In the genomic region with DNA sequence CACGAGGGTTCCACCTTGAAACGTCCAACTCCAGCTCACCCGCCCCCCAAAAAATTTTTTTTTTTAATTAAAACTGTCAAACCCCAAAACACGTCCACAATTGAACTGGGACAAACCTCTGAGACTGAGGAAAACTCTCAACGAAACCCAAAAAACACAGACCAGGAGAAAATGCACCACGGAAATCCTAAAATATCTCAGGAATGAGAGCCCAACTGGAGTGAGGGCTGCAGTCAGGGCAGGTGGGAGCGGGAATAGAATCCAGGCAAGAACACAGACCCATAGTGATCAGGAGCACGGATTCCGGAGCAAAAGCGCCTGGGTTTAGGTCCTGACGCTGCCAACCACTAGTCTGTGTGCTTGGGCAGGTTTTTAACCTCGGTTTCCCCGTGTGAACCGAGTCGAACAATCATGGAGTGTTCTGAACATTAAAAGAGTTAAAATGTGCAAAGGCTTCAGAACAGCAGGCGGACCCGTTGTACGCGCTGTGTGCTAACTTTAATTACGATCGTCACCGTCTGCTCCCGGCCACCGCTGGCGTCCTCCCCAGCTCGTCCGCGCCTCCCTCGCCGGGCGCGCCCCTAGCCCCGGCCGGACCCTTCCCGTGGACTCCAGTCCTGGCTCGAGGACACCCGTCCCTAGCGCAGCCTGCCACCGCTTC, we compare ENCODE assay signal across 8 cellular contexts. TPM values are rescaled to one million over a fixed set of nuclear protein-coding genes. Genes with fewer than 3 reads are reported as not detected.
DNase-seq lines count a peak whose midpoint lies in the region; ATAC-seq and TF ChIP-seq lines count a peak whose summit lies in the region.

No MANE protein-coding gene starts in this region.

- H3K36me3 ChIP-seq in CD8-positive, alpha-beta T cell (ENCODE audit: insufficient read depth, low read length), result no peaks in the 10 kb centered on the region
- H3K36me3 ChIP-seq in KMS-11 (ENCODE audit: insufficient read depth) (no peaks in the 10 kb centered on the region), adipocyte (ENCODE audit: control insufficient read depth, insufficient read depth, low read length, severe bottlenecking) (no peaks in the 10 kb centered on the region), gastrocnemius medialis (no peaks in the 10 kb centered on the region)

- H3K27ac ChIP-seq in CD8-positive, alpha-beta T cell (ENCODE audit: low read depth, low read length), result no peak overlapping the region
- H3K27ac ChIP-seq in KMS-11, result no peak overlapping the region
- peak overlapping the region; percentile 86 to 93 (median 92) for H3K27ac ChIP-seq in gastrocnemius medialis

- no peak for TF ChIP-seq CTCF in CD8-positive, alpha-beta T cell (IDR thresholded peaks at IDR 0.05)
- TF ChIP-seq CTCF in KMS-11 (conservative IDR thresholded peaks at IDR 0.05; ENCODE audit: low read depth, low read length) (no peak), gastrocnemius medialis (IDR thresholded peaks at IDR 0.05 in 4 of 5, conservative IDR thresholded peaks at IDR 0.05 in 1 of 5) (peak in 1 of 5 experiments; percentile 38)

- no peaks in the 10 kb centered on the region for H3K36me3 Mint-ChIP-seq in CD8-positive, alpha-beta T cell

- peak; percentile 31 for ATAC-seq in CD8-positive, alpha-beta T cell
- ATAC-seq in GM19455 (IDR thresholded peaks at IDR 0.05; ENCODE audit: unreplicated experiment), result peak; percentile 18
- ATAC-seq in gastrocnemius medialis, result peak; percentile 71 to 75

- no peaks in the 10 kb centered on the region for H3K79me2 ChIP-seq in KMS-11 (ENCODE audit: insufficient read depth, low read depth)

- peaks cover 1% of the 10 kb centered on the region for H3K9me3 Mint-ChIP-seq in CD8-positive, alpha-beta T cell

- no peak for DNase-seq in CD8-positive, alpha-beta T cell
- DNase-seq in adipocyte (ENCODE audit: low read depth) (peak; percentile 62), hepatic stellate cell (ENCODE audit: low spot score) (peak; percentile 25), gastrocnemius medialis (peak; percentile 18 to 59), NCI-H1436 treated with DMSO at 0.1 percent for 48 hours (lab: John Stamatoyannopoulos, UW) (no peak)
- no peak for DNase-seq in activated CD4-positive, alpha-beta T cell treated with anti-CD3 and anti-CD28 coated beads, Interleukin-2, amount 50 U/mL, for 4 hours

- no peaks in the 10 kb centered on the region for H3K9me3 ChIP-seq in CD8-positive, alpha-beta T cell (ENCODE audit: low read length)
- H3K9me3 ChIP-seq in adipocyte (ENCODE audit: control insufficient read depth, low read length) (no peaks in the 10 kb centered on the region), gastrocnemius medialis (no peaks in the 10 kb centered on the region)

- H2AFZ ChIP-seq in KMS-11 (ENCODE audit: low read depth), result peak overlapping the region; percentile 54

- H3K9ac ChIP-seq in KMS-11 (no peak overlapping the region), adipocyte (ENCODE audit: low read length) (peak overlapping the region; percentile 93)

- H3K4me2 ChIP-seq in KMS-11, result peak overlapping the region; percentile 66

- H3K4me3 ChIP-seq in CD8-positive, alpha-beta T cell (ENCODE audit: low read depth, low read length), result peak overlapping the region; percentile 28
- H3K4me3 ChIP-seq in KMS-11 (IDR thresholded peaks at IDR 0.05; ENCODE audit: insufficient read depth, low read depth, low read length) (no peak overlapping the region), adipocyte (ENCODE audit: low read length) (peak overlapping the region; percentile 90), gastrocnemius medialis (peak overlapping the region; percentile 78 to 86 (median 80))

- peak overlapping the region; percentile 69 for H3K4me3 Mint-ChIP-seq in CD8-positive, alpha-beta T cell

- TF ChIP-seq POLR2A in gastrocnemius medialis (IDR thresholded peaks at IDR 0.05), result no peak

- H3K4me1 ChIP-seq in CD8-positive, alpha-beta T cell (ENCODE audit: insufficient read depth, low read length), result peaks cover 5% of the 10 kb centered on the region
- H3K4me1 ChIP-seq in KMS-11 (ENCODE audit: low read depth, poor library complexity, severe bottlenecking) (peaks cover 4% of the 10 kb centered on the region), adipocyte (ENCODE audit: control insufficient read depth, insufficient read depth, low read length) (peaks cover 22% of the 10 kb centered on the region), gastrocnemius medialis (peaks cover 34 to 35% of the 10 kb centered on the region in 2 donors)

- H3K4me1 Mint-ChIP-seq in CD8-positive, alpha-beta T cell (ENCODE audit: low read depth), result peaks cover 12% of the 10 kb centered on the region

- peaks cover 64% of the 10 kb centered on the region for H3K27me3 Mint-ChIP-seq in CD8-positive, alpha-beta T cell (ENCODE audit: low read depth)

- H4K20me1 ChIP-seq in KMS-11 (ENCODE audit: insufficient read depth), result no peaks in the 10 kb centered on the region

- peaks cover 20% of the 10 kb centered on the region for H3K27me3 ChIP-seq in CD8-positive, alpha-beta T cell (ENCODE audit: insufficient read depth, low read length)
- H3K27me3 ChIP-seq in KMS-11 (ENCODE audit: insufficient read depth, low read depth) (peaks cover 3% of the 10 kb centered on the region; the same call in 1 of the 2 replicates), adipocyte (replicated peaks; ENCODE audit: control insufficient read depth, insufficient read depth, low read length) (no peaks in the 10 kb centered on the region), gastrocnemius medialis (no peaks in the 10 kb centered on the region)

- no peak overlapping the region for H3K27ac Mint-ChIP-seq in CD8-positive, alpha-beta T cell

- CTCF ChIA-PET in CD8-positive, alpha-beta T cell (lab: Charles Lee), result no interaction called here

- intact Hi-C loops in CD8-positive, alpha-beta T cell (cut with DNase I, micrococcal nuclease), result no loop called here
- intact Hi-C loops in gastrocnemius medialis (cut with DNase I; ENCODE audit: low total_unique reads), result loop anchor here (1.0 to 5.0 kb wide), 4 partner anchors 11 to 624 kb away; no protein-coding TSS in a partner anchor

- in situ Hi-C loops in gastrocnemius medialis (cut with MboI; ENCODE audit: low sequenced_read_pairs in 4 of 4), result no loop called here

- POLR2A ChIA-PET in CD8-positive, alpha-beta T cell (lab: Charles Lee), result no interaction called here

RNA-seq across cellular contexts. Expression of gene ARHGAP29, which starts 0.6 kb away (rescaled TPM):
- total RNA-seq in CD8-positive, alpha-beta T cell, result not detected
- total RNA-seq in gastrocnemius medialis, result 10 to 100 TPM in 3 of 4 donors, 1 to 10 TPM in 1; 10.0 to 13.5 (median 11.6) TPM

Comparison
In these comparisons a context has a peak if more than half of its experiments do, and no peak if none do; other contexts are left out.
1. ATAC-seq: peak in every context shown above with its lines; median percentile 73 in gastrocnemius medialis; 31 in CD8-positive, alpha-beta T cell; 18 in GM19455.
2. DNase-seq: peak in adipocyte (single experiment), hepatic stellate cell (single experiment) and gastrocnemius medialis (2 of 2); none in CD8-positive, alpha-beta T cell (0 of 7), NCI-H1436 treated with DMSO at 0.1 percent for 48 hours (single experiment) and activated CD4-positive, alpha-beta T cell treated with anti-CD3 and anti-CD28 coated beads, Interleukin-2, amount 50 U/mL, for 4 hours (0 of 2).
3. H3K27ac ChIP-seq: peak in gastrocnemius medialis (4 of 4); none in CD8-positive, alpha-beta T cell (single experiment) and KMS-11 (single experiment).
4. RNA of gene ARHGAP29, which starts 0.6 kb away (total RNA-seq): 10.0 to 13.5 TPM in gastrocnemius medialis; not detected in CD8-positive, alpha-beta T cell; every median in the first group is over 10 times any median in the second.